Comparison of ENCODE assay signal across 19 cellular contexts in the genomic region with DNA sequence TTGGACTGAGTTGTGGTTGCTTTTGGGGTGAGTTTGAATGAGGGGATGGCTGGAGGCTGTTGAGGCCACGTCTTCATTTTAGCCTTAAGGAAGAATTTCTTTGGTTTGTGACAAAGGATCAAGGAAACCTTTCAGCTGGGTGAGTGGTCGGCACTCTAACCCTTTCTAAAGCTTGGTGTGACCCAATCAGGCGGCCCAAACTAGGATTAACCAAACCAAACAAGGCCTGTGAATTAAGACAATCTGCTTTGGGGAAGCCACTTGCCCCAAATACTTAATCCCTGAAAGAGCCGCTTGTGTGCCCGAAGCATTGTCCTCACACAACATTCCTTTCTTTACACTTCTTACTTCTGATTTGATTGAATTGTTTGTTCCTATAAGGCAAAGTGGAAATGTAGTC.
"Had no signal": no experiment of that assay in that cellular context is flagged by ENCODE, and none has a peak within 500 bp of the region (broad histone marks: within the 10 kb centered on the region; RNA-seq: fewer than 3 reads in every experiment).

No MANE protein-coding gene starts in this region.

- H3K4me1 Mint-ChIP-seq: mesothelial cell of epicardium, naive B cell had no signal

- DNase-seq: dermis blood vessel endothelial cell; dorsolateral prefrontal cortex; effector CD8-positive, alpha-beta T cell; effector memory CD8-positive, alpha-beta T cell; foreskin keratinocyte; gastrocnemius medialis; glutamatergic neuron; head of caudate nucleus; heart right ventricle; hippocampal formation; left colon; left ventricle myocardium inferior; lower lobe of right lung; mesenchymal stem cell; naive B cell had no signal

- H3K27ac Mint-ChIP-seq: effector memory CD8-positive, alpha-beta T cell; mesothelial cell of epicardium; naive B cell had no signal

- H3K27ac ChIP-seq: coronary artery, dorsolateral prefrontal cortex, esophagus muscularis mucosa, foreskin keratinocyte, gastrocnemius medialis, heart right ventricle, left ventricle myocardium inferior, lower lobe of right lung had no signal

- H3K27me3 ChIP-seq: dorsolateral prefrontal cortex, esophagus muscularis mucosa, foreskin keratinocyte, gastrocnemius medialis, heart right ventricle had no signal

- H3K36me3 Mint-ChIP-seq: mesothelial cell of epicardium, naive B cell had no signal

- H3K4me3 ChIP-seq: coronary artery, dorsolateral prefrontal cortex, esophagus muscularis mucosa, gastrocnemius medialis, heart right ventricle, left ventricle myocardium inferior, lower lobe of right lung, mucosa of descending colon had no signal

- H3K4me3 Mint-ChIP-seq: effector memory CD8-positive, alpha-beta T cell; mesothelial cell of epicardium; naive B cell had no signal

- H3K36me3 ChIP-seq: gastrocnemius medialis, heart right ventricle, lower lobe of right lung had no signal

- H3K4me1 ChIP-seq: foreskin keratinocyte, gastrocnemius medialis, heart right ventricle, left ventricle myocardium inferior, lower lobe of right lung had no signal

- H3K9me3 Mint-ChIP-seq: effector memory CD8-positive, alpha-beta T cell; mesothelial cell of epicardium; naive B cell had no signal

- H3K27me3 Mint-ChIP-seq: effector memory CD8-positive, alpha-beta T cell; naive B cell had no signal

- H3K9me3 ChIP-seq: esophagus muscularis mucosa, gastrocnemius medialis, heart right ventricle, left ventricle myocardium inferior, lower lobe of right lung, mucosa of descending colon had no signal
